ENCODE assay signal across 11 cellular contexts in genomic region chr18:45688113-45688512, GRCh38. TPM values are rescaled to one million over a fixed set of nuclear protein-coding genes. Genes with fewer than 3 reads are reported as not detected.
DNase-seq lines count a peak whose midpoint lies in the region; ATAC-seq and TF ChIP-seq lines count a peak whose summit lies in the region.
"Had no signal": no experiment of that assay in that cellular context is flagged by ENCODE, and none has a peak within 500 bp of the region (broad histone marks: within the 10 kb centered on the region; RNA-seq: fewer than 3 reads in every experiment).

No MANE protein-coding gene starts in this region.

- in situ Hi-C loops in IMR-90 (cut with MboI; ENCODE audit: low sequenced_read_pairs) = no loop called here

- H3K18ac ChIP-seq in IMR-90 (ENCODE audit: low read depth, low read length) = peak overlapping the region; percentile 66

- H3K4me1 Mint-ChIP-seq in CD4-positive, CD25-positive, alpha-beta regulatory T cell = peaks cover 22 to 83% (median 64%) of the 10 kb centered on the region in 4 donors
- H3K4me1 Mint-ChIP-seq in activated T-helper 17 cell treated with anti-CD3 and anti-CD28 coated beads, Interleukin-2, amount 50 U/mL, for 72 hours = peaks cover 48% of the 10 kb centered on the region
- H3K4me1 Mint-ChIP-seq in naive thymus-derived CD4-positive, alpha-beta T cell = peaks cover 45 to 79% (median 72%) of the 10 kb centered on the region in 7 donors

- no peak for TF ChIP-seq RAD21 in IMR-90 (IDR thresholded peaks at IDR 0.05; ENCODE audit: low read length)

- dilution Hi-C loops in IMR-90 (cut with HindIII; ENCODE audit: low sequenced_read_pairs, unreplicated experiment) = no loop called here

- intact Hi-C loops in IMR-90 (cut with micrococcal nuclease) (no loop called here), left cardiac atrium (cut with DNase I) (no loop called here)
- intact Hi-C loops in naive thymus-derived CD4-positive, alpha-beta T cell (cut with micrococcal nuclease) = loop anchor here (5.0 to 10.0 kb wide), 4 partner anchors 567 to 1487 kb away; partner anchors contain the start of gene IER3IP1 (in 1 of the 2)

- POLR2A ChIA-PET in IMR-90 (lab: Charles Lee; ENCODE audit: unreplicated experiment) = no interaction called here
- POLR2A ChIA-PET in naive thymus-derived CD4-positive, alpha-beta T cell (lab: Charles Lee) = interaction anchor here (0.9 to 8.7 kb wide), 8 partner anchors 15 to 385 kb away, joined by 3 to 120 read pairs (median 3); no protein-coding TSS in a partner anchor

- WGBS in IMR-90 (ENCODE audit: extremely low coverage in 2 of 2, insufficient read length in 1 of 2), 2 experiments = 40% methylated on average over 1 of the region's 4 CpGs; no CpG with 5 or more reads in 1 of the 2 experiments

- peaks cover 3% of the 10 kb centered on the region; the same call in 1 of the 2 replicates for H3K9me1 ChIP-seq in IMR-90 (ENCODE audit: insufficient read depth, low read length)

- H3K27ac ChIP-seq in CD4-positive, CD25-positive, alpha-beta regulatory T cell (ENCODE audit: insufficient read depth, low read length, poor library complexity, severe bottlenecking) = peak overlapping the region; percentile 68
- peak overlapping the region; percentile 16; the same call in 1 of the 2 replicates for H3K27ac ChIP-seq in IMR-90 (ENCODE audit: insufficient read depth, low read length)
- H3K27ac ChIP-seq in naive thymus-derived CD4-positive, alpha-beta T cell (ENCODE audit: low read depth, low read length) = peak overlapping the region; percentile 17
- no peak overlapping the region for H3K27ac ChIP-seq in SJCRH30
- H3K27ac ChIP-seq: C4-2B, upper lobe of right lung, WERI-Rb-1 had no signal

- H3K23ac ChIP-seq in IMR-90 (ENCODE audit: low read depth, low read length) = no peak overlapping the region

- H3K4me3 ChIP-seq in CD4-positive, CD25-positive, alpha-beta regulatory T cell (ENCODE audit: low read depth, low read length) = peak overlapping the region; percentile 69
- no peak overlapping the region for H3K4me3 ChIP-seq in IMR-90 (ENCODE audit: insufficient read depth, low read depth, low read length)
- peak overlapping the region; percentile 60 for H3K4me3 ChIP-seq in naive thymus-derived CD4-positive, alpha-beta T cell (ENCODE audit: low read length)
- H3K4me3 ChIP-seq in SJCRH30 = no peak overlapping the region
- H3K4me3 ChIP-seq: upper lobe of right lung had no signal

- H2BK20ac ChIP-seq in IMR-90 (ENCODE audit: low read depth, low read length) = peak overlapping the region; percentile 37; the same call in 1 of the 2 replicates

- peaks cover 7% of the 10 kb centered on the region for H3K36me3 ChIP-seq in CD4-positive, CD25-positive, alpha-beta regulatory T cell (ENCODE audit: control insufficient read depth, insufficient read depth, low read length)
- no peaks in the 10 kb centered on the region for H3K36me3 ChIP-seq in IMR-90 (ENCODE audit: control insufficient read depth, insufficient read depth, low read length)
- no peaks in the 10 kb centered on the region for H3K36me3 ChIP-seq in naive thymus-derived CD4-positive, alpha-beta T cell (ENCODE audit: control insufficient read depth in 2 of 3, insufficient read depth in 3 of 3, low read length in 3 of 3)
- no peaks in the 10 kb centered on the region for H3K36me3 ChIP-seq in SJCRH30
- H3K36me3 ChIP-seq: upper lobe of right lung, WERI-Rb-1 had no signal

- peak overlapping the region; percentile 58 for H3K14ac ChIP-seq in IMR-90 (replicated peaks; ENCODE audit: low read depth, low read length)

- H4K5ac ChIP-seq in IMR-90 (ENCODE audit: low read depth, low read length) = peak overlapping the region; percentile 87

- peaks cover 0 to 4% (median 0%) of the 10 kb centered on the region in 7 donors for H3K9me3 Mint-ChIP-seq in CD4-positive, CD25-positive, alpha-beta regulatory T cell
- H3K9me3 Mint-ChIP-seq in activated T-helper 17 cell treated with anti-CD3 and anti-CD28 coated beads, Interleukin-2, amount 50 U/mL, for 72 hours = no peaks in the 10 kb centered on the region
- H3K9me3 Mint-ChIP-seq in naive thymus-derived CD4-positive, alpha-beta T cell = peaks cover 0 to 1% (median 0%) of the 10 kb centered on the region in 11 donors

- DNase-seq in CD4-positive, CD25-positive, alpha-beta regulatory T cell = peak in 1 of 3 donors; percentile 18
- peak; percentile 48 for DNase-seq in IMR-90
- no peak for DNase-seq in naive thymus-derived CD4-positive, alpha-beta T cell
- DNase-seq in left cardiac atrium = no peak
- no peak for DNase-seq in SJCRH30
- no peak for DNase-seq in NCI-H82 treated with DMSO at 0.1 percent for 48 hours (lab: John Stamatoyannopoulos, UW; ENCODE audit: unreplicated experiment)
- DNase-seq: upper lobe of right lung, WERI-Rb-1 had no signal

- H3K27me3 ChIP-seq in CD4-positive, CD25-positive, alpha-beta regulatory T cell (ENCODE audit: control insufficient read depth, insufficient read depth, low read length) = no peaks in the 10 kb centered on the region
- H3K27me3 ChIP-seq in IMR-90 (ENCODE audit: control insufficient read depth, insufficient read depth, low read length) (no peaks in the 10 kb centered on the region), SJCRH30 (no peaks in the 10 kb centered on the region)
- no peaks in the 10 kb centered on the region for H3K27me3 ChIP-seq in naive thymus-derived CD4-positive, alpha-beta T cell (ENCODE audit: control insufficient read depth in 2 of 2, insufficient read depth in 2 of 2, low read length in 2 of 2)
- H3K27me3 ChIP-seq: upper lobe of right lung had no signal

- peak overlapping the region; percentile 47; the same call in 1 of the 2 replicates for H2BK120ac ChIP-seq in IMR-90 (ENCODE audit: low read depth, low read length)

- BruUV-seq in IMR-90 (replicated peaks; lab: Mats Ljungman, UMichigan) = no TSS peak

- H2BK15ac ChIP-seq in IMR-90 (ENCODE audit: low read depth, low read length) = no peak overlapping the region; the same call in 2 of the 3 replicates

- 0 out of 2 replicates have a peak overlapping the region, but pooled peaks have one; percentile 5 for H4K91ac ChIP-seq in IMR-90 (ENCODE audit: insufficient read depth, low read depth, low read length)

- peaks cover 0 to 2% of the 10 kb centered on the region in 2 experiments for H3K9me3 ChIP-seq in CD4-positive, CD25-positive, alpha-beta regulatory T cell (ENCODE audit: control insufficient read depth in 2 of 2, low read length in 2 of 2)
- H3K9me3 ChIP-seq in IMR-90 (ENCODE audit: control insufficient read depth, insufficient read depth, low read length) = no peaks in the 10 kb centered on the region
- H3K9me3 ChIP-seq in naive thymus-derived CD4-positive, alpha-beta T cell (ENCODE audit: control insufficient read depth in 2 of 3, low read length in 3 of 3) = no peaks in the 10 kb centered on the region
- H3K9me3 ChIP-seq in SJCRH30 (replicated peaks) = no peaks in the 10 kb centered on the region
- H3K9me3 ChIP-seq: upper lobe of right lung had no signal

- H3K4ac ChIP-seq in IMR-90 (ENCODE audit: low read depth, low read length) = peak overlapping the region; percentile 61; the same call in 1 of the 2 replicates

- TF ChIP-seq POLR2A in IMR-90 (IDR thresholded peaks at IDR 0.05; ENCODE audit: low read depth, low read length) = no peak

- H3K27ac Mint-ChIP-seq in CD4-positive, CD25-positive, alpha-beta regulatory T cell = peak overlapping the region; percentile 93 to 98 (median 96)
- peak overlapping the region; percentile 73 for H3K27ac Mint-ChIP-seq in activated T-helper 17 cell treated with anti-CD3 and anti-CD28 coated beads, Interleukin-2, amount 50 U/mL, for 72 hours
- H3K27ac Mint-ChIP-seq in naive thymus-derived CD4-positive, alpha-beta T cell = peak overlapping the region in 7 of 9 donors; percentile 88 to 95 (median 93)

- H3K9ac ChIP-seq in IMR-90 (ENCODE audit: low read depth, low read length) = peak overlapping the region; percentile 26; the same call in 1 of the 2 replicates

- H3K4me1 ChIP-seq in CD4-positive, CD25-positive, alpha-beta regulatory T cell (ENCODE audit: control insufficient read depth, insufficient read depth, low read length, poor library complexity, severe bottlenecking) = peaks cover 70% of the 10 kb centered on the region
- H3K4me1 ChIP-seq in IMR-90 (ENCODE audit: control insufficient read depth, insufficient read depth, low read length) (peaks cover 25% of the 10 kb centered on the region), SJCRH30 (no peaks in the 10 kb centered on the region)
- H3K4me1 ChIP-seq in naive thymus-derived CD4-positive, alpha-beta T cell (ENCODE audit: control insufficient read depth in 2 of 2, insufficient read depth in 2 of 2, low read length in 2 of 2) = peaks cover 58 to 63% of the 10 kb centered on the region in 2 donors
- H3K4me1 ChIP-seq: upper lobe of right lung had no signal

- no peaks in the 10 kb centered on the region for H3K79me1 ChIP-seq in IMR-90 (ENCODE audit: low read depth in 1 of 2, low read length in 2 of 2)

- no peak for ATAC-seq in CD4-positive, CD25-positive, alpha-beta regulatory T cell (ENCODE audit: low read depth in 2 of 2)
- ATAC-seq in IMR-90 (ENCODE audit: low read depth) = peak; percentile 9; the same call in 1 of the 2 replicates
- ATAC-seq in activated T-helper 17 cell treated with anti-CD3 and anti-CD28 coated beads, Interleukin-2, amount 50 U/mL, for 72 hours (replicated peaks) = no peak
- no peak for ATAC-seq in naive thymus-derived CD4-positive, alpha-beta T cell
- ATAC-seq in HG03354 (IDR thresholded peaks at IDR 0.05; ENCODE audit: poor library complexity, severe bottlenecking, unreplicated experiment) = no peak
- ATAC-seq in left cardiac atrium = no peak

- CTCF ChIA-PET in IMR-90 (lab: Yijun Ruan, JAX) = interaction anchor here (0.9 to 3.2 kb wide), 2 partner anchors 192 to 222 kb away, joined by 3 to 15 read pairs; no protein-coding TSS in a partner anchor
- CTCF ChIA-PET in naive thymus-derived CD4-positive, alpha-beta T cell (lab: Charles Lee) = interaction anchor here (0.5 to 7.7 kb wide), 13 partner anchors 18 to 387 kb away, joined by 3 to 102 read pairs (median 4); partner anchors contain the start of gene PSTPIP2

- no peak overlapping the region for H3K56ac ChIP-seq in IMR-90 (ENCODE audit: extremely low read depth, insufficient read depth, low read length)

- H4K8ac ChIP-seq in IMR-90 (ENCODE audit: low read depth in 2 of 2, low read length in 2 of 2) = peak overlapping the region in 1 of 2 experiments; percentile 67; a peak in 2 of 4 replicates

- H3K4me3 Mint-ChIP-seq in CD4-positive, CD25-positive, alpha-beta regulatory T cell = peak overlapping the region; percentile 85 to 97 (median 96)
- peak overlapping the region; percentile 91 for H3K4me3 Mint-ChIP-seq in activated T-helper 17 cell treated with anti-CD3 and anti-CD28 coated beads, Interleukin-2, amount 50 U/mL, for 72 hours
- H3K4me3 Mint-ChIP-seq in naive thymus-derived CD4-positive, alpha-beta T cell = peak overlapping the region; percentile 86 to 99 (median 92)

- H2AK5ac ChIP-seq in IMR-90 (ENCODE audit: low read depth, low read length) = no peak overlapping the region

- no peak overlapping the region; the same call in 1 of the 2 replicates for H3K4me2 ChIP-seq in IMR-90 (ENCODE audit: low read depth, low read length)

- H2AFZ ChIP-seq in IMR-90 (replicated peaks; ENCODE audit: low read length, poor library complexity) = peak overlapping the region; percentile 79

- H3K27me3 Mint-ChIP-seq in CD4-positive, CD25-positive, alpha-beta regulatory T cell = peaks cover 5% of the 10 kb centered on the region
- H3K27me3 Mint-ChIP-seq in activated T-helper 17 cell treated with anti-CD3 and anti-CD28 coated beads, Interleukin-2, amount 50 U/mL, for 72 hours = no peaks in the 10 kb centered on the region
- H3K27me3 Mint-ChIP-seq in naive thymus-derived CD4-positive, alpha-beta T cell = peaks cover 0 to 62% (median 3%) of the 10 kb centered on the region in 5 donors

- H4K20me1 ChIP-seq in IMR-90 (ENCODE audit: insufficient read depth, low read length) = no peaks in the 10 kb centered on the region

- H2AK9ac ChIP-seq in IMR-90 (replicated peaks; ENCODE audit: low read depth, low read length, poor library complexity) = peak overlapping the region; percentile 49

- no peak for TF ChIP-seq CTCF in IMR-90 (conservative IDR thresholded peaks at IDR 0.05; ENCODE audit: low read depth, low read length)

- peak overlapping the region; percentile 31 for H2BK5ac ChIP-seq in IMR-90 (ENCODE audit: low read depth, low read length, poor library complexity, severe bottlenecking)

- peaks cover 17% of the 10 kb centered on the region for H3K36me3 Mint-ChIP-seq in CD4-positive, CD25-positive, alpha-beta regulatory T cell
- H3K36me3 Mint-ChIP-seq in activated T-helper 17 cell treated with anti-CD3 and anti-CD28 coated beads, Interleukin-2, amount 50 U/mL, for 72 hours (ENCODE audit: low read depth) = no peaks in the 10 kb centered on the region
- H3K36me3 Mint-ChIP-seq in naive thymus-derived CD4-positive, alpha-beta T cell = peaks cover 0 to 8% (median 0%) of the 10 kb centered on the region in 5 donors

RNA-seq across cellular contexts. Expression of gene SLC14A1, which starts 35.9 kb away (rescaled TPM):
- total RNA-seq in CD4-positive, CD25-positive, alpha-beta regulatory T cell = 35.1 TPM
- polyA plus RNA-seq in CD4-positive, CD25-positive, alpha-beta regulatory T cell = 10 to 100 TPM in 2 of 4 donors, 1 to 10 TPM in 2; 7.8 to 16.3 (median 10.2) TPM
- total RNA-seq in IMR-90 (2012; rRNA removed) = 21.7 and 31.9 TPM in 2 replicates
- polyA plus RNA-seq in IMR-90 (2012; rRNA removed) = 18.3 and 20.5 TPM in 2 replicates
- polyA plus RNA-seq in IMR-90 (2012; cell fraction: cytosol; rRNA removed) = 24.8 and 32.4 TPM in 2 replicates
- 45.7 and 80.2 TPM in 2 replicates for polyA plus RNA-seq in IMR-90 (2012; cell fraction: nucleus; rRNA removed; ENCODE audit: low replicate concordance)
- 1 to 10 TPM in 1 of 2 donors, under 1 TPM in 1; 0.17 to 1.1 TPM for total RNA-seq in activated T-helper 17 cell treated with anti-CD3 and anti-CD28 coated beads, Interleukin-2, amount 50 U/mL, for 72 hours
- total RNA-seq in naive thymus-derived CD4-positive, alpha-beta T cell = 10 to 100 TPM in 1 of 5 experiments, 1 to 10 TPM in 3, under 1 TPM in 1; 0.97 to 12.9 (median 3.3) TPM
- polyA plus RNA-seq in naive thymus-derived CD4-positive, alpha-beta T cell = 1 to 10 TPM; 1.4 to 2.2 TPM
- 10 to 100 TPM in 1 of 2 donors, 1 to 10 TPM in 1; 9.7 to 11.2 TPM for total RNA-seq in left cardiac atrium
- not detected in 2 replicates for total RNA-seq in SJCRH30 (2014; rRNA removed; shearing (Covaris generic))

Comparison
In these comparisons a context has a peak if more than half of its experiments do, and no peak if none do; other contexts are left out.
1. H3K4me3 ChIP-seq: peak in CD4-positive, CD25-positive, alpha-beta regulatory T cell (single experiment) and naive thymus-derived CD4-positive, alpha-beta T cell (single experiment); none in IMR-90 (single experiment) and SJCRH30 (single experiment).
2. intact Hi-C loops: an anchor here in naive thymus-derived CD4-positive, alpha-beta T cell (5.0 to 10.0 kb wide); none called in IMR-90 and left cardiac atrium.
3. Peak in every context shown above with its lines, with median percentiles within 50 percentile points of each other: H3K27ac Mint-ChIP-seq and H3K4me3 Mint-ChIP-seq.